ENCODE assay signal across 9 cellular contexts in genomic region chr19:14516746-14517438, GRCh38. TPM values are rescaled to one million over a fixed set of nuclear protein-coding genes. Genes with fewer than 3 reads are reported as not detected.
DNase-seq lines count a peak whose midpoint lies in the region; ATAC-seq, FAIRE-seq and TF ChIP-seq lines count a peak whose summit lies in the region.
"Had no signal": no experiment of that assay in that cellular context is flagged by ENCODE, and none has a peak within 500 bp of the region (broad histone marks: within the 10 kb centered on the region; RNA-seq: fewer than 3 reads in every experiment).

No MANE protein-coding gene starts in this region.

- H2AFZ ChIP-seq in GM12878 (ENCODE audit: control insufficient read depth, low read depth, low read length) = no peak overlapping the region

- peak overlapping the region; percentile 99 to 100 for H3K27ac ChIP-seq in A549
- H3K27ac ChIP-seq in GM12878 (ENCODE audit: control insufficient read depth, insufficient read depth) = peak overlapping the region; percentile 88
- peak overlapping the region; percentile 99 to 100 for H3K27ac ChIP-seq in uterus

- peak overlapping the region; percentile 80 for H3K9ac ChIP-seq in GM12878 (ENCODE audit: control insufficient read depth, insufficient read depth, low read length)

- no peak for ATAC-seq in A549
- no peak for ATAC-seq in GM12878
- ATAC-seq in HG03196 (IDR thresholded peaks at IDR 0.05; ENCODE audit: unreplicated experiment) = no peak
- no peak for ATAC-seq in activated CD4-positive, CD25-positive, alpha-beta regulatory T cell treated with anti-CD3 and anti-CD28 coated beads, Interleukin-2, amount 50 U/mL, for 24 hours

- intact Hi-C loops in GM12878 (cut with micrococcal nuclease; ENCODE audit: unreplicated experiment) (no loop called here), uterus (cut with DNase I; ENCODE audit: low total_unique reads) (no loop called here)

- no peaks in the 10 kb centered on the region for H3K9me3 ChIP-seq in A549
- H3K9me3 ChIP-seq in GM12878 (replicated peaks; ENCODE audit: control insufficient read depth, insufficient read depth, low read length) = no peaks in the 10 kb centered on the region
- no peaks in the 10 kb centered on the region for H3K9me3 ChIP-seq in uterus

- 5% methylated on average over 21 of the region's 22 CpGs for WGBS in A549 (ENCODE audit: missing lambda C conversion rate)
- 36% methylated on average over 22 of the region's 22 CpGs for WGBS in GM12878 (ENCODE audit: insufficient coverage, insufficient replicate concordance, low lambda C conversion rate, missing lambda C conversion rate)

- FAIRE-seq in A549 (lab: Jason Lieb, UNC) = no peak
- FAIRE-seq in GM12878 (lab: Jason Lieb, UNC) = no peak
- FAIRE-seq: islet of Langerhans had no signal

- CTCF ChIA-PET in A549 (lab: Yijun Ruan, JAX) (interaction anchor here (0.7 to 3.5 kb wide), 2 partner anchors 11 to 25 kb away, joined by 3 to 17 read pairs; no protein-coding TSS in a partner anchor), GM12878 (lab: Yijun Ruan, JAX) (interaction anchor here (1.4 to 4.9 kb wide), 3 partner anchors 11 to 57 kb away, joined by 5 to 41 read pairs (median 9); no protein-coding TSS in a partner anchor)

- H3K4me2 ChIP-seq in A549 = peak overlapping the region; percentile 93
- peak overlapping the region; percentile 90 for H3K4me2 ChIP-seq in GM12878 (ENCODE audit: control insufficient read depth, insufficient read depth)

- TF ChIP-seq RAD21 in A549 (conservative IDR thresholded peaks at IDR 0.05 in 1 of 2, IDR thresholded peaks at IDR 0.05 in 1 of 2) = no peak
- no peak for TF ChIP-seq RAD21 in GM12878 (IDR thresholded peaks at IDR 0.05; ENCODE audit: insufficient read depth, low read depth, low read length)

- H3K79me2 ChIP-seq in GM12878 (ENCODE audit: control insufficient read depth, insufficient read depth, low read length) = peaks cover 30% of the 10 kb centered on the region

- POLR2A ChIA-PET in A549 (lab: Yijun Ruan, JAX) (interaction anchor here (1.8 to 3.2 kb wide), 4 partner anchors 10 to 20 kb away, joined by 10 to 112 read pairs (median 21); partner anchors contain the start of gene GIPC1), GM12878 (lab: Charles Lee) (interaction anchor here (0.6 to 2.7 kb wide), 4 partner anchors 9 to 82 kb away, joined by 3 to 12 read pairs (median 5); partner anchors contain the start of gene TECR)

- RAD21 ChIA-PET in GM12878 (lab: Charles Lee; ENCODE audit: unreplicated experiment) = interaction anchor here (1.1 to 1.9 kb wide), 3 partner anchors 85 to 380 kb away, joined by 3 to 5 read pairs (median 3); partner anchors contain the start of genes ASF1B and PKN1

- TF ChIP-seq CTCF in A549 (IDR thresholded peaks at IDR 0.05) = no peak
- no peak for TF ChIP-seq CTCF in HFF-Myc (IDR thresholded peaks at IDR 0.05; ENCODE audit: low read depth, low read length, missing control alignments)
- TF ChIP-seq CTCF in GM12878 (IDR thresholded peaks at IDR 0.05 in 2 of 3, conservative IDR thresholded peaks at IDR 0.05 in 1 of 3; ENCODE audit: control insufficient read depth in 2 of 3, extremely low read depth in 1 of 3, insufficient read depth in 1 of 3, low read depth in 3 of 3, low read length in 3 of 3) = no peak
- no peak for TF ChIP-seq CTCF in uterus (IDR thresholded peaks at IDR 0.05)

- TF ChIP-seq POLR2A in A549 (IDR thresholded peaks at IDR 0.05; ENCODE audit: low read length) = no peak
- peak; percentile 65; the same call in 1 of the 2 replicates for TF ChIP-seq POLR2A in GM12878 (IDR thresholded peaks at IDR 0.05; ENCODE audit: low read depth, low read length)
- no peak for TF ChIP-seq POLR2A in uterus (IDR thresholded peaks at IDR 0.05)

- H3K4me3 ChIP-seq in A549 (peak overlapping the region; percentile 100), HFF-Myc (replicated peaks; ENCODE audit: low read depth, low read length) (peak overlapping the region; percentile 87), GM12878 (peak overlapping the region; percentile 95), uterus (peak overlapping the region; percentile 78 to 100)

- SMC1A ChIA-PET in GM12878 (lab: Charles Lee; ENCODE audit: uncharacterized antibody, unreplicated experiment) = interaction anchor here (0.8 to 1.4 kb wide), 3 partner anchors 11 to 157 kb away, joined by 4 read pairs; no protein-coding TSS in a partner anchor

- in situ Hi-C loops in GM12878 (cut with MboI) = no loop called here

- no peaks in the 10 kb centered on the region for H3K27me3 ChIP-seq in GM12878 (replicated peaks in 1 of 2; ENCODE audit: control insufficient read depth in 2 of 2, insufficient read depth in 2 of 2, low read length in 1 of 2)
- H3K27me3 ChIP-seq in uterus = no peaks in the 10 kb centered on the region

- H3K36me3 ChIP-seq in GM12878 (ENCODE audit: control insufficient read depth in 2 of 2, insufficient read depth in 2 of 2, low read length in 1 of 2) (peaks cover 3 to 12% of the 10 kb centered on the region in 2 experiments; a peak in 3 of 4 replicates), uterus (no peaks in the 10 kb centered on the region)

- peaks cover 3% of the 10 kb centered on the region; the same call in 1 of the 2 replicates for H4K20me1 ChIP-seq in GM12878 (ENCODE audit: control insufficient read depth, insufficient read depth)

- peaks cover 66% of the 10 kb centered on the region for H3K4me1 ChIP-seq in A549
- H3K4me1 ChIP-seq in GM12878 (ENCODE audit: control insufficient read depth, insufficient read depth, low read length) = peaks cover 9% of the 10 kb centered on the region
- H3K4me1 ChIP-seq in uterus = peaks cover 0 to 6% of the 10 kb centered on the region in 2 donors

- TF ChIP-seq EP300 in A549 (IDR thresholded peaks at IDR 0.05) = no peak
- TF ChIP-seq EP300 in GM12878 (IDR thresholded peaks at IDR 0.05; ENCODE audit: borderline replicate concordance in 1 of 2, control insufficient read depth in 1 of 2, low read depth in 2 of 2, low read length in 2 of 2) = no peak

- DNase-seq in A549 (ENCODE audit: low read depth in 1 of 2, low spot score in 1 of 2) (no peak), HFF-Myc (ENCODE audit: extremely low read depth, low read depth) (no peak), GM12878 (ENCODE audit: low read depth, low spot score) (no peak), medulla oblongata (ENCODE audit: extremely low spot score) (peak; percentile 59), uterus (no peak), CD1c-positive myeloid dendritic cell (ENCODE audit: extremely low spot score) (no peak)

- BruUV-seq in GM12878 (replicated peaks; lab: Mats Ljungman, UMichigan) = no TSS peak

RNA-seq across cellular contexts. Expression of gene DNAJB1, which starts 1.3 kb away (rescaled TPM):
- polyA plus RNA-seq in A549 (2011; rRNA removed) (124 and 126 TPM in 2 replicates), A549 (2017; fragmentation: RNase III; extraction: RNeasy Plus Mini Kit Qiagen cat#74134 plus additional on column Dnase treatment) (110 to 128 TPM (median 116 TPM) in 3 replicates), GM12878 (2011; rRNA removed) (36.8 and 45.7 TPM in 2 replicates), GM12878 (2014; fragmentation: Illumina TruSeq; extraction: Trizol) (34.9 and 38.0 TPM in 2 replicates), GM12878 (2014; fragmentation: Nextera tagmentation; extraction: Ambion mirVana) (1 to 10 TPM; 4.8 to 8.3 TPM), GM12878 (2014; rRNA removed) (31.6 and 31.9 TPM in 2 replicates), GM12878 (2016; fragmentation: Nextera tagmentation; extraction: Ambion mirVana) (10 to 100 TPM; 62.3 to 65.8 TPM)
- 119 and 126 TPM in 2 replicates for polyA plus RNA-seq in A549 (2012; cell fraction: cytosol; rRNA removed)
- polyA plus RNA-seq in A549 (2012; cell fraction: nucleus; rRNA removed) = 90.3 and 104 TPM in 2 replicates
- 85.5 and 90.5 TPM in 2 replicates for polyA minus RNA-seq in A549 (2011; rRNA and poly(A)+ RNA removed)
- 20.5 and 21.0 TPM in 2 replicates for total RNA-seq in GM12878 (2013; cell fraction: nucleolus; rRNA removed)
- total RNA-seq in GM12878 (2014; rRNA removed) (27.2 and 27.9 TPM in 2 replicates), GM12878 (2014; rRNA removed; fragmentation: Illumina TruSeq; extraction: Trizol) (24.7 and 26.3 TPM in 2 replicates), GM12878 (2021) (39.4 and 40.8 TPM in 2 replicates), uterus (10 to 100 TPM; 10.2 to 66.9 (median 40.6) TPM)
- 16.0 TPM for polyA plus RNA-seq in GM12878 (2011; ENCODE audit: low read depth)
- 45.8 and 48.4 TPM in 2 replicates for polyA plus RNA-seq in GM12878 (2011; cell fraction: cytosol; rRNA removed)
- polyA plus RNA-seq in GM12878 (2011; cell fraction: nucleus; rRNA removed) = 31.8 and 33.9 TPM in 2 replicates
- 24.2 and 28.9 TPM in 2 replicates for polyA plus RNA-seq in GM12878 (2012)
- 40.0 and 44.6 TPM in 2 replicates for polyA minus RNA-seq in GM12878 (2011; rRNA and poly(A)+ RNA removed)
- 11.1 and 16.1 TPM in 2 replicates for polyA minus RNA-seq in GM12878 (2011; cell fraction: cytosol; rRNA and poly(A)+ RNA removed)
- polyA minus RNA-seq in GM12878 (2011; cell fraction: nucleus; rRNA and poly(A)+ RNA removed) = 15.0 and 18.5 TPM in 2 replicates

RNA-seq across cellular contexts. Expression of gene TECR, which starts 12.5 kb away (rescaled TPM):
- 74.4 and 87.7 TPM in 2 replicates for polyA plus RNA-seq in A549 (2011; rRNA removed)
- 109 and 151 TPM in 2 replicates for polyA plus RNA-seq in A549 (2012; cell fraction: cytosol; rRNA removed)
- 315 and 372 TPM in 2 replicates for polyA plus RNA-seq in A549 (2012; cell fraction: nucleus; rRNA removed)
- polyA plus RNA-seq in A549 (2017; fragmentation: RNase III; extraction: RNeasy Plus Mini Kit Qiagen cat#74134 plus additional on column Dnase treatment) = 118 to 149 TPM (median 139 TPM) in 3 replicates
- 239 and 266 TPM in 2 replicates for polyA minus RNA-seq in A549 (2011; rRNA and poly(A)+ RNA removed)
- total RNA-seq in GM12878 (2013; cell fraction: nucleolus; rRNA removed) = 31.1 and 32.1 TPM in 2 replicates
- 54.0 and 70.3 TPM in 2 replicates for total RNA-seq in GM12878 (2014; rRNA removed)
- total RNA-seq in GM12878 (2014; rRNA removed; fragmentation: Illumina TruSeq; extraction: Trizol) = 36.3 TPM in 2 replicates
- 86.1 and 92.0 TPM in 2 replicates for total RNA-seq in GM12878 (2021)
- polyA plus RNA-seq in GM12878 (2011; ENCODE audit: low read depth) = 27.9 TPM
- 12.0 and 37.4 TPM in 2 replicates for polyA plus RNA-seq in GM12878 (2011; rRNA removed)
- polyA plus RNA-seq in GM12878 (2011; cell fraction: cytosol; rRNA removed) = 56.8 and 68.9 TPM in 2 replicates
- 130 and 132 TPM in 2 replicates for polyA plus RNA-seq in GM12878 (2011; cell fraction: nucleus; rRNA removed)
- 62.6 and 65.3 TPM in 2 replicates for polyA plus RNA-seq in GM12878 (2012)
- polyA plus RNA-seq in GM12878 (2014; fragmentation: Illumina TruSeq; extraction: Trizol) = 27.2 and 65.9 TPM in 2 replicates
- polyA plus RNA-seq in GM12878 (2014; fragmentation: Nextera tagmentation; extraction: Ambion mirVana) = 10 to 100 TPM in 1 of 2 experiments, 1 to 10 TPM in 1; 9.6 to 23.9 TPM
- polyA plus RNA-seq in GM12878 (2014; rRNA removed) = 62.5 and 83.3 TPM in 2 replicates
- 100 to 1,000 TPM; 148 to 157 TPM for polyA plus RNA-seq in GM12878 (2016; fragmentation: Nextera tagmentation; extraction: Ambion mirVana)
- 38.9 and 62.4 TPM in 2 replicates for polyA minus RNA-seq in GM12878 (2011; rRNA and poly(A)+ RNA removed)
- polyA minus RNA-seq in GM12878 (2011; cell fraction: cytosol; rRNA and poly(A)+ RNA removed) = 55.6 and 60.3 TPM in 2 replicates
- polyA minus RNA-seq in GM12878 (2011; cell fraction: nucleus; rRNA and poly(A)+ RNA removed) = 27.8 and 41.1 TPM in 2 replicates
- total RNA-seq in uterus = 10 to 100 TPM in 3 of 4 donors, 1 to 10 TPM in 1; 4.6 to 68.2 (median 33.9) TPM

RNA-seq across cellular contexts. Expression of gene GIPC1, which starts 21.0 kb away (rescaled TPM):
- polyA plus RNA-seq in A549 (2011; rRNA removed) (41.4 and 52.9 TPM in 2 replicates), A549 (2017; fragmentation: RNase III; extraction: RNeasy Plus Mini Kit Qiagen cat#74134 plus additional on column Dnase treatment) (81.4 to 88.6 TPM (median 86.4 TPM) in 3 replicates), GM12878 (2011; rRNA removed) (6.4 and 11.2 TPM in 2 replicates), GM12878 (2014; fragmentation: Illumina TruSeq; extraction: Trizol) (1.0 and 5.0 TPM in 2 replicates), GM12878 (2014; fragmentation: Nextera tagmentation; extraction: Ambion mirVana) (1 to 10 TPM in 1 of 2 experiments, under 1 TPM in 1; 0.47 to 1.0 TPM), GM12878 (2014; rRNA removed) (21.4 and 24.1 TPM in 2 replicates), GM12878 (2016; fragmentation: Nextera tagmentation; extraction: Ambion mirVana) (10 to 100 TPM; 15.9 to 18.0 TPM)
- 99.5 and 148 TPM in 2 replicates for polyA plus RNA-seq in A549 (2012; cell fraction: cytosol; rRNA removed)
- polyA plus RNA-seq in A549 (2012; cell fraction: nucleus; rRNA removed) = 116 and 149 TPM in 2 replicates
- 27.3 and 33.1 TPM in 2 replicates for polyA minus RNA-seq in A549 (2011; rRNA and poly(A)+ RNA removed)
- total RNA-seq in GM12878 (2013; cell fraction: nucleolus; rRNA removed) = 6.6 and 6.9 TPM in 2 replicates
- total RNA-seq in GM12878 (2014; rRNA removed) (23.4 and 24.1 TPM in 2 replicates), GM12878 (2014; rRNA removed; fragmentation: Illumina TruSeq; extraction: Trizol) (7.0 and 11.3 TPM in 2 replicates), GM12878 (2021) (19.9 and 21.2 TPM in 2 replicates), uterus (10 to 100 TPM; 14.1 to 70.0 (median 36.3) TPM)
- polyA plus RNA-seq in GM12878 (2011; ENCODE audit: low read depth) = 4.5 TPM
- 13.5 and 21.3 TPM in 2 replicates for polyA plus RNA-seq in GM12878 (2011; cell fraction: cytosol; rRNA removed)
- 11.9 and 15.0 TPM in 2 replicates for polyA plus RNA-seq in GM12878 (2011; cell fraction: nucleus; rRNA removed)
- polyA plus RNA-seq in GM12878 (2012) = 11.9 and 12.5 TPM in 2 replicates
- 4.3 and 6.5 TPM in 2 replicates for polyA minus RNA-seq in GM12878 (2011; rRNA and poly(A)+ RNA removed)
- polyA minus RNA-seq in GM12878 (2011; cell fraction: cytosol; rRNA and poly(A)+ RNA removed) = 27.1 and 42.4 TPM in 2 replicates
- polyA minus RNA-seq in GM12878 (2011; cell fraction: nucleus; rRNA and poly(A)+ RNA removed) = 4.0 and 8.5 TPM in 2 replicates

RNA-seq across cellular contexts. Expression of gene PTGER1, which starts 41.7 kb away (rescaled TPM):
- 0.06 TPM in 1 of 2 replicates, not detected in the other for polyA plus RNA-seq in A549 (2011; rRNA removed)
- polyA plus RNA-seq in A549 (2012; cell fraction: cytosol; rRNA removed) = 0.12 and 0.27 TPM in 2 replicates
- polyA plus RNA-seq in A549 (2012; cell fraction: nucleus; rRNA removed) = 0.21 and 0.70 TPM in 2 replicates
- polyA plus RNA-seq in A549 (2017; fragmentation: RNase III; extraction: RNeasy Plus Mini Kit Qiagen cat#74134 plus additional on column Dnase treatment) = 0.12 to 0.18 TPM (median 0.17 TPM) in 3 replicates
- not detected in 2 replicates for polyA minus RNA-seq in A549 (2011; rRNA and poly(A)+ RNA removed)
- total RNA-seq in GM12878 (2013; cell fraction: nucleolus; rRNA removed) = not detected in 2 replicates
- not detected in 2 replicates for total RNA-seq in GM12878 (2014; rRNA removed)
- total RNA-seq in GM12878 (2014; rRNA removed; fragmentation: Illumina TruSeq; extraction: Trizol) = not detected in 2 replicates
- total RNA-seq in GM12878 (2021) = not detected in 2 replicates
- not detected for polyA plus RNA-seq in GM12878 (2011; ENCODE audit: low read depth)
- not detected in 2 replicates for polyA plus RNA-seq in GM12878 (2011; rRNA removed)
- polyA plus RNA-seq in GM12878 (2011; cell fraction: cytosol; rRNA removed) = not detected in 2 replicates
- not detected in 2 replicates for polyA plus RNA-seq in GM12878 (2011; cell fraction: nucleus; rRNA removed)
- polyA plus RNA-seq in GM12878 (2012) = not detected in 2 replicates
- not detected in 2 replicates for polyA plus RNA-seq in GM12878 (2014; fragmentation: Illumina TruSeq; extraction: Trizol)
- polyA plus RNA-seq in GM12878 (2014; fragmentation: Nextera tagmentation; extraction: Ambion mirVana) = not detected
- polyA plus RNA-seq in GM12878 (2014; rRNA removed) = not detected in 2 replicates
- polyA plus RNA-seq in GM12878 (2016; fragmentation: Nextera tagmentation; extraction: Ambion mirVana) = not detected
- not detected in 2 replicates for polyA minus RNA-seq in GM12878 (2011; rRNA and poly(A)+ RNA removed)
- not detected in 2 replicates for polyA minus RNA-seq in GM12878 (2011; cell fraction: cytosol; rRNA and poly(A)+ RNA removed)
- not detected in 2 replicates for polyA minus RNA-seq in GM12878 (2011; cell fraction: nucleus; rRNA and poly(A)+ RNA removed)
- 1 to 10 TPM in 1 of 4 donors, under 1 TPM in 1, not detected in 2; 0.30 to 1.2 TPM for total RNA-seq in uterus

RNA-seq across cellular contexts. Expression of gene NDUFB7, which starts 55.0 kb away (rescaled TPM):
- polyA plus RNA-seq in A549 (2011; rRNA removed) = 73.7 and 82.3 TPM in 2 replicates
- polyA plus RNA-seq in A549 (2012; cell fraction: cytosol; rRNA removed) = 444 and 555 TPM in 2 replicates
- polyA plus RNA-seq in A549 (2012; cell fraction: nucleus; rRNA removed) = 310 and 479 TPM in 2 replicates
- polyA plus RNA-seq in A549 (2017; fragmentation: RNase III; extraction: RNeasy Plus Mini Kit Qiagen cat#74134 plus additional on column Dnase treatment) = 158 to 164 TPM (median 161 TPM) in 3 replicates
- 11.0 and 11.1 TPM in 2 replicates for polyA minus RNA-seq in A549 (2011; rRNA and poly(A)+ RNA removed)
- 10.7 and 13.1 TPM in 2 replicates for total RNA-seq in GM12878 (2013; cell fraction: nucleolus; rRNA removed)
- total RNA-seq in GM12878 (2014; rRNA removed) = 366 and 434 TPM in 2 replicates
- total RNA-seq in GM12878 (2014; rRNA removed; fragmentation: Illumina TruSeq; extraction: Trizol) = 76.1 and 95.5 TPM in 2 replicates
- total RNA-seq in GM12878 (2021) = 220 and 223 TPM in 2 replicates
- 28.6 TPM for polyA plus RNA-seq in GM12878 (2011; ENCODE audit: low read depth)
- polyA plus RNA-seq in GM12878 (2011; rRNA removed) = 36.6 and 145 TPM in 2 replicates
- 315 and 605 TPM in 2 replicates for polyA plus RNA-seq in GM12878 (2011; cell fraction: cytosol; rRNA removed)
- 183 and 221 TPM in 2 replicates for polyA plus RNA-seq in GM12878 (2011; cell fraction: nucleus; rRNA removed)
- polyA plus RNA-seq in GM12878 (2012) = 141 and 142 TPM in 2 replicates
- 1.2 and 20.2 TPM in 2 replicates for polyA plus RNA-seq in GM12878 (2014; fragmentation: Illumina TruSeq; extraction: Trizol)
- 10 to 100 TPM; 14.6 to 72.4 TPM for polyA plus RNA-seq in GM12878 (2014; fragmentation: Nextera tagmentation; extraction: Ambion mirVana)
- polyA plus RNA-seq in GM12878 (2014; rRNA removed) = 480 and 530 TPM in 2 replicates
- polyA plus RNA-seq in GM12878 (2016; fragmentation: Nextera tagmentation; extraction: Ambion mirVana) = 100 to 1,000 TPM; 415 to 425 TPM
- polyA minus RNA-seq in GM12878 (2011; rRNA and poly(A)+ RNA removed) = 30.6 and 79.5 TPM in 2 replicates
- 49.7 and 52.9 TPM in 2 replicates for polyA minus RNA-seq in GM12878 (2011; cell fraction: cytosol; rRNA and poly(A)+ RNA removed)
- polyA minus RNA-seq in GM12878 (2011; cell fraction: nucleus; rRNA and poly(A)+ RNA removed) = 19.3 and 21.0 TPM in 2 replicates
- 100 to 1,000 TPM; 119 to 543 (median 221) TPM for total RNA-seq in uterus

Comparison
In these comparisons a context has a peak if more than half of its experiments do, and no peak if none do; other contexts are left out.
1. Of the 24 proteins assayed by ChIP-seq in both GM12878 and A549: peak only in GM12878: POLR2A; only in A549: none; in both: none; in neither: 23.